In genomic region chr3:75434937-75435778, GRCh38 we compare ENCODE assay signal across 8 cellular contexts.
A peak's percentile ranks its signal among the peaks of the same experiment; 100 is the strongest.
DNase-seq lines count a peak whose midpoint lies in the region; ATAC-seq and TF ChIP-seq lines count a peak whose summit lies in the region.
"Not testable (repeated sequence)": the region's sequence is repeated elsewhere in the genome, so short reads cannot be mapped to it uniquely, and the experiment has no call there.

No MANE protein-coding gene starts in this region.

- not testable (repeated sequence) for TF ChIP-seq CTCF in epithelial cell of esophagus (IDR thresholded peaks at IDR 0.05; ENCODE audit: insufficient read depth, low read depth, low read length, missing control alignments)

- peak; percentile 100 for ATAC-seq in GM21528 (IDR thresholded peaks at IDR 0.05; ENCODE audit: low FRiP score, unreplicated experiment)

- peak overlapping the region; percentile 49 for H3K4me3 ChIP-seq in epithelial cell of esophagus (ENCODE audit: low read length)

- DNase-seq in COR-L47 (lab: John Stamatoyannopoulos, UW): peak; percentile 95
- DNase-seq in HuH-7 (ENCODE audit: low spot score): peak; percentile 30
- DNase-seq in OCI-M1 (lab: John Stamatoyannopoulos, UW): peak; percentile 95
- DNase-seq in activated T-cell treated with anti-CD3 and anti-CD28 coated beads for 48 hours (ENCODE audit: low read depth): peak; percentile 96
- peak; percentile 92 for DNase-seq in epithelial cell of esophagus (ENCODE audit: low read depth)
- DNase-seq in middle frontal gyrus (ENCODE audit: extremely low spot score, low spot score): peak; percentile 89
- DNase-seq in stimulated activated CD8-positive, alpha-beta memory T cell treated with anti-CD3 and anti-CD28 coated beads, Interleukin-15, amount 100 ng/mL, for 48 hours (ENCODE audit: low read depth in 2 of 2): peak; percentile 96

Comparison
In these comparisons a context has a peak if more than half of its experiments do, and no peak if none do; other contexts are left out.
1. Peak in every context shown above with its lines: DNase-seq, ATAC-seq and H3K4me3 ChIP-seq.
2. DNase-seq: peak in every context shown above with its lines; median percentile 96 in activated T-cell treated with anti-CD3 and anti-CD28 coated beads for 48 hours; 96 in stimulated activated CD8-positive, alpha-beta memory T cell treated with anti-CD3 and anti-CD28 coated beads, Interleukin-15, amount 100 ng/mL, for 48 hours; 95 in COR-L47; 95 in OCI-M1; 92 in epithelial cell of esophagus; 89 in middle frontal gyrus; 30 in HuH-7.